In the genomic region with DNA sequence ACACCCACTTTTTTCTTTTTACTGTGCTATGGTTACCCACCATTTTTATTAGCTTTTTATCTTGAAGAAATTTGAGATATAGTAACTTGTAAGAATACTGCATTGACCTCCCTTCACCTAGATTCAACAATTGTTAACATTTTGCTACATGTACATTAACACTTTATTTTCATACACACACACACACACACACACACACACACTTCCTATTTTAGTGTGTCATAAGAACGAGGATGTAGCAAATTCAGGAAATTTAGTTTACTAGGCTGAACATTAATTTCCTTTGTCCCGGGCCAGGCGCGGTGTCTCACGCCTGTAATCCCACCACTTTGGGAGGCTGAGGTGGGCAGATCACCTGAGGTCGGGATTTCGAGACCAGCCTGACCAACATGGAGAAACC, we compare ENCODE assay signal across 9 cellular contexts. TPM values are rescaled to one million over a fixed set of nuclear protein-coding genes. Genes with fewer than 3 reads are reported as not detected.
DNase-seq lines count a peak whose midpoint lies in the region; ATAC-seq and TF ChIP-seq lines count a peak whose summit lies in the region.
"Had no signal": no experiment of that assay in that cellular context is flagged by ENCODE, and none has a peak within 500 bp of the region (broad histone marks: within the 10 kb centered on the region; RNA-seq: fewer than 3 reads in every experiment).

No MANE protein-coding gene starts in this region.

- 79% methylated on average over 7 of the region's 7 CpGs for WGBS in right lobe of liver (ENCODE audit: insufficient coverage, low coverage, low lambda C conversion rate, missing lambda C conversion rate)

- no peaks in the 10 kb centered on the region for H3K9me3 ChIP-seq in right lobe of liver
- H3K9me3 ChIP-seq: SJSA1 had no signal

- no peaks in the 10 kb centered on the region for H3K9me3 Mint-ChIP-seq in activated naive CD4-positive, alpha-beta T cell treated with anti-CD3 and anti-CD28 coated beads, Interleukin-2, amount 50 U/mL, for 24 hours
- H3K9me3 Mint-ChIP-seq in activated CD4-positive, alpha-beta memory T cell treated with anti-CD3 and anti-CD28 coated beads, Interleukin-2, amount 10 ng/mL, durations not matched to agents 7 days and 5 days: no peaks in the 10 kb centered on the region
- H3K9me3 Mint-ChIP-seq in type B pancreatic cell: no peaks in the 10 kb centered on the region

- no peaks in the 10 kb centered on the region for H3K36me3 Mint-ChIP-seq in activated naive CD4-positive, alpha-beta T cell treated with anti-CD3 and anti-CD28 coated beads, Interleukin-2, amount 50 U/mL, for 24 hours
- H3K36me3 Mint-ChIP-seq in activated CD4-positive, alpha-beta memory T cell treated with anti-CD3 and anti-CD28 coated beads, Interleukin-2, amount 10 ng/mL, durations not matched to agents 7 days and 5 days (ENCODE audit: low read depth): peaks cover 16% of the 10 kb centered on the region
- no peaks in the 10 kb centered on the region for H3K36me3 Mint-ChIP-seq in type B pancreatic cell

- ATAC-seq in right lobe of liver: no peak
- ATAC-seq in GM18520 (IDR thresholded peaks at IDR 0.05; ENCODE audit: unreplicated experiment): no peak

- H3K4me1 Mint-ChIP-seq in activated naive CD4-positive, alpha-beta T cell treated with anti-CD3 and anti-CD28 coated beads, Interleukin-2, amount 50 U/mL, for 24 hours: peaks cover 24% of the 10 kb centered on the region
- H3K4me1 Mint-ChIP-seq in activated CD4-positive, alpha-beta memory T cell treated with anti-CD3 and anti-CD28 coated beads, Interleukin-2, amount 10 ng/mL, durations not matched to agents 7 days and 5 days: peaks cover 34% of the 10 kb centered on the region
- no peaks in the 10 kb centered on the region for H3K4me1 Mint-ChIP-seq in type B pancreatic cell (ENCODE audit: unreplicated experiment)

- H3K36me3 ChIP-seq in right lobe of liver: no peaks in the 10 kb centered on the region

- CTCF ChIA-PET in activated CD4-positive, alpha-beta memory T cell treated with anti-CD3 and anti-CD28 coated beads, Interleukin-2, amount 10 ng/mL, durations not matched to agents 7 days and 5 days (lab: Charles Lee): interaction anchor here (0.6 to 0.8 kb wide), 3 partner anchors 10 to 478 kb away, joined by 3 read pairs; no protein-coding TSS in a partner anchor

- H3K27me3 Mint-ChIP-seq in activated naive CD4-positive, alpha-beta T cell treated with anti-CD3 and anti-CD28 coated beads, Interleukin-2, amount 50 U/mL, for 24 hours: no peaks in the 10 kb centered on the region
- no peaks in the 10 kb centered on the region for H3K27me3 Mint-ChIP-seq in activated CD4-positive, alpha-beta memory T cell treated with anti-CD3 and anti-CD28 coated beads, Interleukin-2, amount 10 ng/mL, durations not matched to agents 7 days and 5 days
- no peaks in the 10 kb centered on the region for H3K27me3 Mint-ChIP-seq in type B pancreatic cell

- H3K4me1 ChIP-seq in right lobe of liver: peaks cover 0 to 20% (median 9%) of the 10 kb centered on the region in 4 donors

- POLR2A ChIA-PET in activated CD4-positive, alpha-beta memory T cell treated with anti-CD3 and anti-CD28 coated beads, Interleukin-2, amount 10 ng/mL, durations not matched to agents 7 days and 5 days (lab: Charles Lee): interaction anchor here (0.7 to 4.2 kb wide), 3 partner anchors 9 to 448 kb away, joined by 3 to 37 read pairs (median 3); partner anchors contain the start of genes BCL2L13 and PEX26

- TF ChIP-seq CTCF in right lobe of liver (IDR thresholded peaks at IDR 0.05): no peak
- TF ChIP-seq CTCF in type B pancreatic cell (conservative IDR thresholded peaks at IDR 0.05): no peak

- no peak overlapping the region for H3K4me3 ChIP-seq in right lobe of liver

- intact Hi-C loops in right lobe of liver (cut with DNase I): no loop called here

- H3K27ac ChIP-seq in right lobe of liver: peak overlapping the region in 2 of 3 donors; percentile 85 to 86

- DNase-seq in activated naive CD4-positive, alpha-beta T cell (lab: John Stamatoyannopoulos, UW): no peak
- DNase-seq in activated CD4-positive, alpha-beta memory T cell treated with anti-CD3 and anti-CD28 coated beads, Interleukin-2, amount 10 ng/mL, durations not matched to agents 7 days and 5 days: no peak
- DNase-seq in right lobe of liver: no peak
- DNase-seq in type B pancreatic cell (ENCODE audit: extremely low spot score, unreplicated experiment): no peak
- no peak for DNase-seq in A172 (ENCODE audit: low spot score)
- no peak for DNase-seq in central memory CD4-positive, alpha-beta T cell

- peak overlapping the region; percentile 99 for H3K4me3 Mint-ChIP-seq in activated naive CD4-positive, alpha-beta T cell treated with anti-CD3 and anti-CD28 coated beads, Interleukin-2, amount 50 U/mL, for 24 hours
- peak overlapping the region; percentile 95 for H3K4me3 Mint-ChIP-seq in activated CD4-positive, alpha-beta memory T cell treated with anti-CD3 and anti-CD28 coated beads, Interleukin-2, amount 10 ng/mL, durations not matched to agents 7 days and 5 days
- peak overlapping the region; percentile 98 for H3K4me3 Mint-ChIP-seq in type B pancreatic cell

- H3K27me3 ChIP-seq in right lobe of liver: no peaks in the 10 kb centered on the region
- H3K27me3 ChIP-seq: SJSA1 had no signal

- H3K27ac Mint-ChIP-seq in activated naive CD4-positive, alpha-beta T cell treated with anti-CD3 and anti-CD28 coated beads, Interleukin-2, amount 50 U/mL, for 24 hours: no peak overlapping the region
- H3K27ac Mint-ChIP-seq in activated CD4-positive, alpha-beta memory T cell treated with anti-CD3 and anti-CD28 coated beads, Interleukin-2, amount 10 ng/mL, durations not matched to agents 7 days and 5 days: no peak overlapping the region
- peak overlapping the region; percentile 99 for H3K27ac Mint-ChIP-seq in type B pancreatic cell

- TF ChIP-seq POLR2A in right lobe of liver (IDR thresholded peaks at IDR 0.05): no peak

RNA-seq across cellular contexts. Expression of gene ATP6V1E1, which starts 1.1 kb away (rescaled TPM):
- 100 to 1,000 TPM; 103 TPM for total RNA-seq in activated CD4-positive, alpha-beta memory T cell treated with anti-CD3 and anti-CD28 coated beads, Interleukin-2, amount 10 ng/mL, durations not matched to agents 7 days and 5 days
- 10 to 100 TPM; 30.8 to 87.3 (median 44.0) TPM for total RNA-seq in right lobe of liver
- total RNA-seq in type B pancreatic cell (ENCODE audit: low replicate concordance): 64.2 and 77.3 TPM in 2 replicates
- total RNA-seq in A172 (2014; rRNA removed; shearing (Covaris generic)): 183 and 220 TPM in 2 replicates

RNA-seq across cellular contexts. Expression of gene BCL2L13, which starts 8.9 kb away (rescaled TPM):
- total RNA-seq in activated CD4-positive, alpha-beta memory T cell treated with anti-CD3 and anti-CD28 coated beads, Interleukin-2, amount 10 ng/mL, durations not matched to agents 7 days and 5 days: 10 to 100 TPM; 29.4 to 30.4 TPM
- total RNA-seq in right lobe of liver (10 to 100 TPM; 26.2 to 44.5 (median 37.3) TPM), type B pancreatic cell (ENCODE audit: low replicate concordance) (32.5 and 42.8 TPM in 2 replicates)
- 47.5 and 58.9 TPM in 2 replicates for total RNA-seq in A172 (2014; rRNA removed; shearing (Covaris generic))
